Comparison of ENCODE assay signal across 1 cellular context in genomic region chr11:130213143-130213978, GRCh38.
TF ChIP-seq lines count a peak whose summit lies in the region.

No MANE protein-coding gene starts in this region.

TF ChIP-seq in HepG2, 621 proteins besides CTCF, POLR2A, EP300 and RAD21 (continued from another document):
- TF ChIP-seq, protein P1, sequence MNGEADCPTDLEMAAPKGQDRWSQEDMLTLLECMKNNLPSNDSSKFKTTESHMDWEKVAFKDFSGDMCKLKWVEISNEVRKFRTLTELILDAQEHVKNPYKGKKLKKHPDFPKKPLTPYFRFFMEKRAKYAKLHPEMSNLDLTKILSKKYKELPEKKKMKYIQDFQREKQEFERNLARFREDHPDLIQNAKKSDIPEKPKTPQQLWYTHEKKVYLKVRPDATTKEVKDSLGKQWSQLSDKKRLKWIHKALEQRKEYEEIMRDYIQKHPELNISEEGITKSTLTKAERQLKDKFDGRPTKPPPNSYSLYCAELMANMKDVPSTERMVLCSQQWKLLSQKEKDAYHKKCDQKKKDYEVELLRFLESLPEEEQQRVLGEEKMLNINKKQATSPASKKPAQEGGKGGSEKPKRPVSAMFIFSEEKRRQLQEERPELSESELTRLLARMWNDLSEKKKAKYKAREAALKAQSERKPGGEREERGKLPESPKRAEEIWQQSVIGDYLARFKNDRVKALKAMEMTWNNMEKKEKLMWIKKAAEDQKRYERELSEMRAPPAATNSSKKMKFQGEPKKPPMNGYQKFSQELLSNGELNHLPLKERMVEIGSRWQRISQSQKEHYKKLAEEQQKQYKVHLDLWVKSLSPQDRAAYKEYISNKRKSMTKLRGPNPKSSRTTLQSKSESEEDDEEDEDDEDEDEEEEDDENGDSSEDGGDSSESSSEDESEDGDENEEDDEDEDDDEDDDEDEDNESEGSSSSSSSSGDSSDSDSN (CRISPR knock-in tag; IDR thresholded peaks at IDR 0.05) = peak; percentile 19; the same call in 1 of the 2 replicates
- TF ChIP-seq HINFP (CRISPR knock-in tag; IDR thresholded peaks at IDR 0.05; ENCODE audit: low read depth) = no peak
- TF ChIP-seq ZBTB20 (CRISPR knock-in tag; IDR thresholded peaks at IDR 0.05; ENCODE audit: borderline replicate concordance, low read depth) = no peak
- no peak for TF ChIP-seq RFX3 (CRISPR knock-in tag; IDR thresholded peaks at IDR 0.05)
- no peak for TF ChIP-seq ZNF749 (CRISPR knock-in tag; IDR thresholded peaks at IDR 0.05; ENCODE audit: borderline replicate concordance)
- TF ChIP-seq ZBED4 (CRISPR knock-in tag; IDR thresholded peaks at IDR 0.05; ENCODE audit: borderline replicate concordance) = 0 out of 2 replicates have a peak, but pooled peaks have one; percentile 34
- TF ChIP-seq ZNF501 (CRISPR knock-in tag; IDR thresholded peaks at IDR 0.05) = 0 out of 2 replicates have a peak, but pooled peaks have one; percentile 35
- 0 out of 2 replicates have a peak, but pooled peaks have one; percentile 31 for TF ChIP-seq FOXO1 (CRISPR knock-in tag; IDR thresholded peaks at IDR 0.05)
- TF ChIP-seq ZNF577 (CRISPR knock-in tag; IDR thresholded peaks at IDR 0.05; ENCODE audit: borderline replicate concordance, low read depth) = no peak
- TF ChIP-seq JUN (CRISPR knock-in tag; IDR thresholded peaks at IDR 0.05) = no peak
- 0 out of 2 replicates have a peak, but pooled peaks have one; percentile 29 for TF ChIP-seq ZNF230 (CRISPR knock-in tag; IDR thresholded peaks at IDR 0.05)
- TF ChIP-seq, protein P2, sequence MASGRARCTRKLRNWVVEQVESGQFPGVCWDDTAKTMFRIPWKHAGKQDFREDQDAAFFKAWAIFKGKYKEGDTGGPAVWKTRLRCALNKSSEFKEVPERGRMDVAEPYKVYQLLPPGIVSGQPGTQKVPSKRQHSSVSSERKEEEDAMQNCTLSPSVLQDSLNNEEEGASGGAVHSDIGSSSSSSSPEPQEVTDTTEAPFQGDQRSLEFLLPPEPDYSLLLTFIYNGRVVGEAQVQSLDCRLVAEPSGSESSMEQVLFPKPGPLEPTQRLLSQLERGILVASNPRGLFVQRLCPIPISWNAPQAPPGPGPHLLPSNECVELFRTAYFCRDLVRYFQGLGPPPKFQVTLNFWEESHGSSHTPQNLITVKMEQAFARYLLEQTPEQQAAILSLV (CRISPR knock-in tag; IDR thresholded peaks at IDR 0.05; ENCODE audit: borderline replicate concordance) = 0 out of 2 replicates have a peak, but pooled peaks have one; percentile 61
- TF ChIP-seq ZNF784 (CRISPR knock-in tag; IDR thresholded peaks at IDR 0.05; ENCODE audit: borderline replicate concordance) = no peak
